In the genomic region with DNA sequence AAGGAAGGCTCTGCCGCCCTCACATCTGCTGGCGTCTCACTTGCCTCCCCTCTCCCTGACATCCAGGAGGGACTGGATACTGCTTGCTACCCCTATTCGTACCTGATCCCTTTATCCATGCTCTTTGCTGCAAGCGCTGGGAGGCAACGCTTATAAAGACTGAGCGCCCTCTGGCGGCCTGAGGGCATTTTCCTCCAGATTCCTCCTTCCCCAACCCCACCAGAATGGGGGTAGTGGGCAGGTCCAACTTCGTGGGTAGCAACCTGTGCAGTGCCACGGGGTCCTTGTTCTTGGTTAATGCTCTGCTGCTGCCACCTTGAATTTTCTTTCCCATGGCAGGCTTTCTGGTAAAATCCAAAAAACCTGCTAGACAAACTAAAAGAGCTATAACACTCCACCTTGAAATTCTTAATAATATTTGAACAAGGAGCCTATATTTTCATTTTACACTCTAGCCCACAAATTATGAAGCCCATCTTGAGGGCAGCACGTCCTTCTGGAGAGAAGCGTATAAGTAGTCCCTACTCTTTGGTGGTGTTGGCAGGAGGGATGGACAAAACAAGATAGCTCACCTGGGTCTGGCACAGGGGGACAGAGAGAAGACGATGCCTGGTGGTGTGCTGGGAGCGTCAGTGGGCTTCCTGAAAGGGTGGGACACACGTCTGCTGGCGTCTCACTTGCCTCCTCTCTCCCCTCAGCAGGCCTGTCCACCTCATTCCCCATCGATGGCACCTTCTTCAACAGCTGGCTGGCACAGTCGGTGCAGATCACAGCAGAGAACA, we compare ENCODE assay signal across 8 cellular contexts. TPM values are rescaled to one million over a fixed set of nuclear protein-coding genes. Genes with fewer than 3 reads are reported as not detected.
DNase-seq lines count a peak whose midpoint lies in the region; ATAC-seq and TF ChIP-seq lines count a peak whose summit lies in the region.

No MANE protein-coding gene starts in this region.

- peak; percentile 82 for ATAC-seq in Panc1
- no peak for ATAC-seq in GM18511 (IDR thresholded peaks at IDR 0.05; ENCODE audit: unreplicated experiment)

- peaks cover 20% of the 10 kb centered on the region for H3K4me1 ChIP-seq in Panc1 (ENCODE audit: control insufficient read depth, insufficient read depth, low read length)

- no peaks in the 10 kb centered on the region for H3K4me1 Mint-ChIP-seq in nephron

- intact Hi-C loops in Panc1 (cut with micrococcal nuclease; ENCODE audit: unreplicated experiment), result no loop called here

- DNase-seq in DMS153 (lab: John Stamatoyannopoulos, UW) (peak; percentile 3), KBM-7 (peak; percentile 83), Panc1 (ENCODE audit: low read depth, low spot score) (no peak), fibroblast of gingiva (ENCODE audit: low read depth) (peak; percentile 68)
- peak; percentile 81 for DNase-seq in activated T-cell treated with anti-CD3 and anti-CD28 coated beads, Interleukin-2, amount 50 U/mL, for 1 hour
- peak; percentile 65 for DNase-seq in stimulated activated naive CD4-positive, alpha-beta T cell treated with Interleukin-2 at 50 U/mL for 16 hours (lab: John Stamatoyannopoulos, UW)

- no peak overlapping the region for H3K4me3 Mint-ChIP-seq in nephron

- CTCF ChIA-PET in Panc1 (lab: Charles Lee), result interaction anchor here (0.8 to 2.3 kb wide), 4 partner anchors 9 to 352 kb away, joined by 3 to 7 read pairs (median 3); partner anchors contain the start of gene PPP2CA

- no TSS peak for BruUV-seq in Panc1 (replicated peaks; lab: Mats Ljungman, UMichigan)

- H3K9me3 ChIP-seq in Panc1 (ENCODE audit: control insufficient read depth, insufficient read depth, low read depth, low read length), result no peaks in the 10 kb centered on the region

- H3K36me3 ChIP-seq in Panc1 (ENCODE audit: control insufficient read depth, insufficient read depth, low read length), result peaks cover 14% of the 10 kb centered on the region

- POLR2A ChIA-PET in Panc1 (lab: Charles Lee), result interaction anchor here (0.5 to 0.6 kb wide), 2 partner anchors 79 to 111 kb away, joined by 3 read pairs; no protein-coding TSS in a partner anchor

- H3K27ac ChIP-seq in Panc1 (ENCODE audit: low read length), result peak overlapping the region; percentile 23; the same call in 1 of the 2 replicates

- no peak overlapping the region for H3K27ac Mint-ChIP-seq in nephron

- TF ChIP-seq CTCF in Panc1 (IDR thresholded peaks at IDR 0.05) (peak; percentile 94), nephron (IDR thresholded peaks at IDR 0.05; ENCODE audit: unreplicated experiment in 3 of 3) (peak; percentile 74 to 90 (median 81))

- H3K4me3 ChIP-seq in Panc1 (ENCODE audit: low read depth in 2 of 2, low read length in 2 of 2), result no peak overlapping the region

- H3K9me3 Mint-ChIP-seq in nephron, result no peaks in the 10 kb centered on the region

- in situ Hi-C loops in KBM-7 (cut with MboI; ENCODE audit: low pct_unique_long_range_greater_than_20kb, low sequenced_read_pairs) (no loop called here), Panc1 (cut with HindIII; ENCODE audit: low pct_unique_long_range_greater_than_20kb, low sequenced_read_pairs) (no loop called here)

- H3K36me3 Mint-ChIP-seq in nephron (ENCODE audit: low read depth), result peaks cover 6% of the 10 kb centered on the region

- peaks cover 4% of the 10 kb centered on the region for H3K27me3 Mint-ChIP-seq in nephron (ENCODE audit: low read depth)

- H3K27me3 ChIP-seq in Panc1 (ENCODE audit: control insufficient read depth, insufficient read depth, low read length), result no peaks in the 10 kb centered on the region

RNA-seq across cellular contexts. Expression of gene JADE2, which starts 52.5 kb away (rescaled TPM):
- 80.0 TPM for total RNA-seq in Panc1 (2021; ENCODE audit: unreplicated experiment)
- 40.4 TPM for polyA plus RNA-seq in Panc1 (2012; ENCODE audit: insufficient read length)

RNA-seq across cellular contexts. Expression of gene SAR1B, which starts 54.6 kb away (rescaled TPM):
- total RNA-seq in Panc1 (2021; ENCODE audit: unreplicated experiment), result 68.8 TPM
- 50.0 TPM for polyA plus RNA-seq in Panc1 (2012; ENCODE audit: insufficient read length)
